In the genomic region with DNA sequence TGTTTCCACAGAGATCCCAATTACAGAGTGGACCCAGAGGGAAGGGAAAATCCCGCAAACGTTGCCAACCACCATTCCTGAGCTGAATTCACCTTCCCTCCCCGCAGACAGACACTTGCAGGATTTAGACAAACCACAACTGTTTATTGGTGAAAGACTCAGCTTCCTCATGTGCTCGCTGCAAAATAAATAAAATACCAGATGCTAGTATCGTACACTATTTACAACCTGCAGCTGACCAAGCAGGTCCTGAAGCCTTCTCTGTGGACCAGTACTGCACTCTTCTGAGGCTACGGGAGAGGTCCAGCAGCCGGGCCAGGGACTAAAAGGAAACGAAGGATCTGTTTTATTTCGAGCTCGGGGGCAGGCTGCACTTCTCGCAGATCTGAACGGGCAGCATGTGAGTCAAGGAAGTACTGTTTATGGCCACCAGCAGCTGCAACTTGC, we compare ENCODE assay signal across 10 cellular contexts. TPM values are rescaled to one million over a fixed set of nuclear protein-coding genes. Genes with fewer than 3 reads are reported as not detected.
DNase-seq lines count a peak whose midpoint lies in the region; ATAC-seq, FAIRE-seq and TF ChIP-seq lines count a peak whose summit lies in the region.
"Had no signal": no experiment of that assay in that cellular context is flagged by ENCODE, and none has a peak within 500 bp of the region (broad histone marks: within the 10 kb centered on the region; RNA-seq: fewer than 3 reads in every experiment).

No MANE protein-coding gene starts in this region.

- H3K9me3 ChIP-seq in esophagus squamous epithelium (no peaks in the 10 kb centered on the region), gastrocnemius medialis (no peaks in the 10 kb centered on the region)

- H3K4me3 ChIP-seq in esophagus squamous epithelium = peak overlapping the region; percentile 49 to 77 (median 64)
- peak overlapping the region; percentile 27 to 90 (median 47) for H3K4me3 ChIP-seq in gastrocnemius medialis

- H3K36me3 ChIP-seq in esophagus squamous epithelium (no peaks in the 10 kb centered on the region), gastrocnemius medialis (no peaks in the 10 kb centered on the region)

- no peak for FAIRE-seq in GM19239 (lab: Jason Lieb, UNC)

- H3K27ac ChIP-seq in esophagus squamous epithelium (no peak overlapping the region), gastrocnemius medialis (no peak overlapping the region), foreskin keratinocyte (no peak overlapping the region)

- intact Hi-C loops in esophagus squamous epithelium (cut with DNase I) = loop anchor here (10.0 kb wide), 1 partner anchor 64 kb away; no protein-coding TSS in a partner anchor
- intact Hi-C loops in gastrocnemius medialis (cut with DNase I; ENCODE audit: low total_unique reads) = no loop called here

- H3K4me1 ChIP-seq in esophagus squamous epithelium (peaks cover 43 to 64% (median 48%) of the 10 kb centered on the region in 3 donors), gastrocnemius medialis (peaks cover 30 to 48% of the 10 kb centered on the region in 2 donors), foreskin keratinocyte (no peaks in the 10 kb centered on the region)

- DNase-seq in GM19239 (ENCODE audit: insufficient read length, low spot score) (peak; percentile 5), RPMI8226 (peak; percentile 32), esophagus squamous epithelium (lab: John Stamatoyannopoulos, UW) (no peak), gastrocnemius medialis (no peak), foreskin keratinocyte (no peak), HUDEP-2 (lab: John Stamatoyannopoulos, UW; ENCODE audit: unreplicated experiment in 76 of 76) (no peak), LoVo (ENCODE audit: low spot score) (no peak), KBM-7 (no peak)
- DNase-seq: activated effector memory CD4-positive, alpha-beta T cell treated with anti-CD3 and anti-CD28 coated beads, Interleukin-2, amount 50 U/mL, for 16 hours; NCI-H774 had no signal

- TF ChIP-seq POLR2A in esophagus squamous epithelium (IDR thresholded peaks at IDR 0.05) (no peak), gastrocnemius medialis (IDR thresholded peaks at IDR 0.05) (no peak)

- WGBS in esophagus squamous epithelium, 2 donors = 9 to 23% methylated on average over 9 to 12 of the region's 12 CpGs

- TF ChIP-seq CTCF in esophagus squamous epithelium (IDR thresholded peaks at IDR 0.05) (no peak), gastrocnemius medialis (IDR thresholded peaks at IDR 0.05 in 4 of 5, conservative IDR thresholded peaks at IDR 0.05 in 1 of 5) (no peak), foreskin keratinocyte (conservative IDR thresholded peaks at IDR 0.05) (no peak)

- in situ Hi-C loops in gastrocnemius medialis (cut with MboI; ENCODE audit: low sequenced_read_pairs in 4 of 4) (no loop called here), KBM-7 (cut with MboI; ENCODE audit: low pct_unique_long_range_greater_than_20kb, low sequenced_read_pairs) (no loop called here)

- peaks cover 7 to 100% (median 23%) of the 10 kb centered on the region in 4 donors for H3K27me3 ChIP-seq in esophagus squamous epithelium
- peaks cover 97 to 100% (median 98%) of the 10 kb centered on the region in 3 donors for H3K27me3 ChIP-seq in gastrocnemius medialis
- H3K27me3 ChIP-seq in foreskin keratinocyte = peaks cover 76% of the 10 kb centered on the region

- ATAC-seq in gastrocnemius medialis (no peak), foreskin keratinocyte (no peak)

RNA-seq across cellular contexts. Expression of a gene that starts 2.4 kb away (rescaled TPM):
- total RNA-seq in esophagus squamous epithelium (1 to 10 TPM in 3 of 4 donors, under 1 TPM in 1; 0.95 to 1.6 (median 1.1) TPM), gastrocnemius medialis (not detected), foreskin keratinocyte (0.42 and 1.9 TPM in 2 replicates)
- polyA plus RNA-seq in foreskin keratinocyte = 0.93 and 2.9 TPM in 2 replicates

RNA-seq across cellular contexts. Expression of a gene that starts 3.9 kb away (rescaled TPM):
- not detected for total RNA-seq in esophagus squamous epithelium
- total RNA-seq in gastrocnemius medialis = not detected
- total RNA-seq in foreskin keratinocyte = 0.10 TPM in 1 of 2 replicates, not detected in the other
- polyA plus RNA-seq in foreskin keratinocyte = 0.02 TPM in 1 of 2 replicates, not detected in the other

RNA-seq across cellular contexts. Expression of a gene that starts 58.1 kb away (rescaled TPM):
- total RNA-seq in esophagus squamous epithelium = not detected
- total RNA-seq in gastrocnemius medialis = not detected
- total RNA-seq in foreskin keratinocyte = not detected in 2 replicates
- polyA plus RNA-seq in foreskin keratinocyte = not detected in 2 replicates

Comparison
In these comparisons a context has a peak if more than half of its experiments do, and no peak if none do; other contexts are left out.
1. DNase-seq: peak in GM19239 (single experiment) and RPMI8226 (single experiment); none in esophagus squamous epithelium (single experiment), gastrocnemius medialis (0 of 2), foreskin keratinocyte (0 of 2), HUDEP-2 (0 of 76), LoVo (single experiment) and KBM-7 (single experiment).